ENCODE assay signal across 29 cellular contexts in the genomic region with DNA sequence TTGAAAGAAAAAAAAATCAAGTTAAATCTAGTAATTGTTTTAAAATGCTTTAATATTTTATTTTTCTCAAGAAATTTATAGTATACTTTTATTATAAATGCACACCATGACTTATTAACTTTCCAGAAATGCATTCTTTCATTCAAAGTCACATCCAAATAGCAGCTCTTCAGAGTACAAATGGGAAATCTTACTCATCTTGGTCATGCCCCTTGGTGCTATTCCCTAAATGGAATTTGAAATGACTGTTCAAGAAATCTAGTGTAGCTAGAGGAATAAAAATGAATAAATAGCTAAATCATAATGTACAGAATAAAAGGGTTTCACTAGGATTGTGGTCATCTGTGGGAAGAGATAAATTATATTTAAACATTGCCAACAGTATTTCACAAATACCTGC.
DNase-seq lines count a peak whose midpoint lies in the region; ATAC-seq and TF ChIP-seq lines count a peak whose summit lies in the region.
"Had no signal": no experiment of that assay in that cellular context is flagged by ENCODE, and none has a peak within 500 bp of the region (broad histone marks: within the 10 kb centered on the region; RNA-seq: fewer than 3 reads in every experiment).

No MANE protein-coding gene starts in this region.

- CTCF ChIA-PET in naive thymus-derived CD4-positive, alpha-beta T cell (lab: Charles Lee): no interaction called here

- no peak overlapping the region for H3K27ac Mint-ChIP-seq in immature natural killer cell
- H3K27ac Mint-ChIP-seq in naive thymus-derived CD4-positive, alpha-beta T cell: no peak overlapping the region
- H3K27ac Mint-ChIP-seq: activated CD4-positive, alpha-beta T cell treated with anti-CD3 and anti-CD28 coated beads, Interleukin-2, amount 10 ng/mL, durations not matched to agents 24 days and 14 days; activated CD8-positive, alpha-beta memory T cell treated with anti-CD3 and anti-CD28 coated beads, Interleukin-2, amount 10 ng/mL, durations not matched to agents 7 days and 5 days; activated naive CD4-positive, alpha-beta T cell treated with anti-CD3 and anti-CD28 coated beads for 36 hours; IgD-negative memory B cell; memory B cell; stimulated activated naive B cell treated with anti-CD40 and anti-IgM and Interleukin-4, amounts not matched to agents 10 μg/mL and 1 μg/mL and 100 μg/mL, for 72 hours; T-helper 2 cell treated with Interferon-gamma antibody and Interleukin-4, amounts not matched to agents 5 μg/mL and 100 μg/mL, for 36 hours had no signal

- H3K4me1 ChIP-seq in naive thymus-derived CD4-positive, alpha-beta T cell (ENCODE audit: control insufficient read depth in 2 of 2, insufficient read depth in 2 of 2, low read length in 2 of 2): no peaks in the 10 kb centered on the region
- H3K4me1 ChIP-seq: spleen had no signal

- no peaks in the 10 kb centered on the region for H3K27me3 ChIP-seq in naive thymus-derived CD4-positive, alpha-beta T cell (ENCODE audit: control insufficient read depth in 2 of 2, insufficient read depth in 2 of 2, low read length in 2 of 2)
- H3K27me3 ChIP-seq: spleen had no signal

- no peak overlapping the region for H3K27ac ChIP-seq in naive thymus-derived CD4-positive, alpha-beta T cell (ENCODE audit: low read depth, low read length)
- H3K27ac ChIP-seq: C4-2B, spleen, VCaP had no signal

- H3K4me1 Mint-ChIP-seq in immature natural killer cell: no peaks in the 10 kb centered on the region
- H3K4me1 Mint-ChIP-seq in naive thymus-derived CD4-positive, alpha-beta T cell: no peaks in the 10 kb centered on the region
- H3K4me1 Mint-ChIP-seq: activated CD4-positive, alpha-beta T cell treated with anti-CD3 and anti-CD28 coated beads, Interleukin-2, amount 10 ng/mL, durations not matched to agents 24 days and 14 days; activated CD8-positive, alpha-beta memory T cell treated with anti-CD3 and anti-CD28 coated beads, Interleukin-2, amount 10 ng/mL, durations not matched to agents 7 days and 5 days; IgD-negative memory B cell; memory B cell; stimulated activated naive B cell treated with anti-CD40 and anti-IgM and Interleukin-4, amounts not matched to agents 10 μg/mL and 1 μg/mL and 100 μg/mL, for 72 hours had no signal

- no peaks in the 10 kb centered on the region for H3K36me3 ChIP-seq in naive thymus-derived CD4-positive, alpha-beta T cell (ENCODE audit: control insufficient read depth in 2 of 3, insufficient read depth in 3 of 3, low read length in 3 of 3)
- H3K36me3 ChIP-seq: spleen had no signal

- peaks cover 0 to 24% (median 11%) of the 10 kb centered on the region in 6 donors for H3K9me3 Mint-ChIP-seq in immature natural killer cell
- peaks cover 0 to 15% (median 0%) of the 10 kb centered on the region in 11 donors for H3K9me3 Mint-ChIP-seq in naive thymus-derived CD4-positive, alpha-beta T cell
- H3K9me3 Mint-ChIP-seq: activated CD4-positive, alpha-beta T cell treated with anti-CD3 and anti-CD28 coated beads, Interleukin-2, amount 10 ng/mL, durations not matched to agents 24 days and 14 days; memory B cell had no signal

- TF ChIP-seq CTCF in astrocyte of the cerebellum (IDR thresholded peaks at IDR 0.05; ENCODE audit: low read depth, low read length, missing control alignments) (no peak), fibroblast of mammary gland (conservative IDR thresholded peaks at IDR 0.05; ENCODE audit: control insufficient read depth, insufficient read depth, low read depth, low read length) (no peak)

- in situ Hi-C loops in astrocyte of the cerebellum (cut with HindIII; ENCODE audit: low sequenced_read_pairs): no loop called here

- intact Hi-C loops in naive thymus-derived CD4-positive, alpha-beta T cell (cut with micrococcal nuclease): no loop called here

- DNase-seq in HS-27A (ENCODE audit: low read depth) (peak; percentile 5), astrocyte of the cerebellum (ENCODE audit: low read depth) (peak; percentile 31), fibroblast of mammary gland (ENCODE audit: low read depth) (peak; percentile 19), non-pigmented ciliary epithelial cell (ENCODE audit: low read depth) (peak; percentile 40), immature natural killer cell (no peak)
- DNase-seq in naive thymus-derived CD4-positive, alpha-beta T cell: no peak
- DNase-seq: activated CD4-positive, alpha-beta T cell treated with anti-CD3 and anti-CD28 coated beads, Interleukin-2, amount 10 ng/mL, durations not matched to agents 24 days and 14 days; activated CD8-positive, alpha-beta memory T cell treated with anti-CD3 and anti-CD28 coated beads, Interleukin-2, amount 10 ng/mL, durations not matched to agents 7 days and 5 days; activated naive CD4-positive, alpha-beta T cell treated with anti-CD3 and anti-CD28 coated beads for 36 hours; aorta; cerebellar nuclear complex; effector CD4-positive, alpha-beta T cell; erythroblast; glutamatergic neuron; H7; left colon; NCI-H1417; OCI-M1; Right ventricle myocardium superior; spleen; stimulated activated CD4-positive, alpha-beta T cell treated with anti-CD3 and anti-CD28 coated beads, Interleukin-4, amount 100 ng/mL, for 1 hour; stimulated activated naive B cell treated with anti-CD40 and anti-IgM and Interleukin-4, amounts not matched to agents 10 μg/mL and 1 μg/mL and 100 μg/mL, for 72 hours had no signal

- no peak overlapping the region for H3K4me3 ChIP-seq in astrocyte of the cerebellum (ENCODE audit: low read depth, low read length)
- no peak overlapping the region for H3K4me3 ChIP-seq in fibroblast of mammary gland (ENCODE audit: control insufficient read depth, low read depth, low read length)
- no peak overlapping the region for H3K4me3 ChIP-seq in naive thymus-derived CD4-positive, alpha-beta T cell (ENCODE audit: low read length)
- H3K4me3 ChIP-seq: spleen had no signal

- no peak overlapping the region for H3K4me3 Mint-ChIP-seq in immature natural killer cell
- H3K4me3 Mint-ChIP-seq in naive thymus-derived CD4-positive, alpha-beta T cell: no peak overlapping the region
- H3K4me3 Mint-ChIP-seq: activated CD4-positive, alpha-beta T cell treated with anti-CD3 and anti-CD28 coated beads, Interleukin-2, amount 10 ng/mL, durations not matched to agents 24 days and 14 days; activated CD8-positive, alpha-beta memory T cell treated with anti-CD3 and anti-CD28 coated beads, Interleukin-2, amount 10 ng/mL, durations not matched to agents 7 days and 5 days; activated naive CD4-positive, alpha-beta T cell treated with anti-CD3 and anti-CD28 coated beads for 36 hours; IgD-negative memory B cell; memory B cell; stimulated activated naive B cell treated with anti-CD40 and anti-IgM and Interleukin-4, amounts not matched to agents 10 μg/mL and 1 μg/mL and 100 μg/mL, for 72 hours; T-helper 2 cell treated with Interferon-gamma antibody and Interleukin-4, amounts not matched to agents 5 μg/mL and 100 μg/mL, for 36 hours had no signal

- no peak for ATAC-seq in GM21526 (IDR thresholded peaks at IDR 0.05; ENCODE audit: low FRiP score, unreplicated experiment)
- no peak for ATAC-seq in HG03565 (IDR thresholded peaks at IDR 0.05; ENCODE audit: unreplicated experiment)
- no peak for ATAC-seq in naive thymus-derived CD4-positive, alpha-beta T cell
- ATAC-seq: activated CD8-positive, alpha-beta memory T cell treated with anti-CD3 and anti-CD28 coated beads, Interleukin-2, amount 10 ng/mL, durations not matched to agents 7 days and 5 days; left colon; stimulated activated naive B cell treated with anti-CD40 and anti-IgM and Interleukin-4, amounts not matched to agents 10 μg/mL and 1 μg/mL and 100 μg/mL, for 72 hours had no signal

- H3K36me3 Mint-ChIP-seq in immature natural killer cell: no peaks in the 10 kb centered on the region
- no peaks in the 10 kb centered on the region for H3K36me3 Mint-ChIP-seq in naive thymus-derived CD4-positive, alpha-beta T cell
- H3K36me3 Mint-ChIP-seq: activated CD8-positive, alpha-beta memory T cell treated with anti-CD3 and anti-CD28 coated beads, Interleukin-2, amount 10 ng/mL, durations not matched to agents 7 days and 5 days; IgD-negative memory B cell; memory B cell; stimulated activated naive B cell treated with anti-CD40 and anti-IgM and Interleukin-4, amounts not matched to agents 10 μg/mL and 1 μg/mL and 100 μg/mL, for 72 hours had no signal

- no peaks in the 10 kb centered on the region for H3K9me3 ChIP-seq in naive thymus-derived CD4-positive, alpha-beta T cell (ENCODE audit: control insufficient read depth in 2 of 3, low read length in 3 of 3)

- H3K27me3 Mint-ChIP-seq in immature natural killer cell (ENCODE audit: low read depth in 3 of 3): no peaks in the 10 kb centered on the region
- H3K27me3 Mint-ChIP-seq in naive thymus-derived CD4-positive, alpha-beta T cell: no peaks in the 10 kb centered on the region
- H3K27me3 Mint-ChIP-seq: activated CD4-positive, alpha-beta T cell treated with anti-CD3 and anti-CD28 coated beads, Interleukin-2, amount 10 ng/mL, durations not matched to agents 24 days and 14 days; activated CD8-positive, alpha-beta memory T cell treated with anti-CD3 and anti-CD28 coated beads, Interleukin-2, amount 10 ng/mL, durations not matched to agents 7 days and 5 days; IgD-negative memory B cell; memory B cell; stimulated activated naive B cell treated with anti-CD40 and anti-IgM and Interleukin-4, amounts not matched to agents 10 μg/mL and 1 μg/mL and 100 μg/mL, for 72 hours had no signal

- POLR2A ChIA-PET in naive thymus-derived CD4-positive, alpha-beta T cell (lab: Charles Lee): no interaction called here

Comparison
In these comparisons a context has a peak if more than half of its experiments do, and no peak if none do; other contexts are left out.
1. DNase-seq: peak in HS-27A (single experiment), astrocyte of the cerebellum (single experiment), fibroblast of mammary gland (single experiment) and non-pigmented ciliary epithelial cell (single experiment); none in immature natural killer cell (0 of 3) and naive thymus-derived CD4-positive, alpha-beta T cell (0 of 9).